30 cellular contexts compared by ENCODE assay signal in the genomic region with DNA sequence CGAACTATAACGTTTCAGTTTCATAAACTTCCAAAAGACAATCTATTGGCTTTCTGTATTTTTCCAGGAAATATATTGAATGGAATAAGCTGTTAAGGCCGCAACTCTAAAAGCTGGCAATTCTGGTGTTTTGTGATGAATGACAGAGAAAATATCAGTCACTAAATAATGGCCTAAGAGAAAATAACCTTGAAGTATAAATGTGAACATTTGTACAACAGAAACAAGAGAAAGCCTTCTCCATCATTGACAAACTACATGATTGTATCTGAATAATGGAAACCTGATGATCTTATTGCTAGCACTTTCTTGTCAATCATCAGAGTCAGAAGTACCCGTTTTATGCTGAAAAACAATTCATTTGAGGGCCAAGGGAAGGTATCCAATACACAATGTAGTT.
"Had no signal": no experiment of that assay in that cellular context is flagged by ENCODE, and none has a peak within 500 bp of the region (broad histone marks: within the 10 kb centered on the region; RNA-seq: fewer than 3 reads in every experiment).

No MANE protein-coding gene starts in this region.

- H3K27ac ChIP-seq: ascending aorta, brain microvascular endothelial cell, coronary artery, dorsolateral prefrontal cortex, foreskin keratinocyte, gastrocnemius medialis had no signal

- H3K36me3 ChIP-seq: ascending aorta, brain microvascular endothelial cell, gastrocnemius medialis had no signal

- H3K4me1 ChIP-seq: ascending aorta, foreskin keratinocyte, gastrocnemius medialis had no signal

- H3K4me3 Mint-ChIP-seq: activated CD4-positive, alpha-beta memory T cell treated with anti-CD3 and anti-CD28 coated beads for 36 hours; activated CD4-positive, alpha-beta T cell treated with anti-CD3 and anti-CD28 coated beads for 36 hours; activated CD4-positive, alpha-beta T cell treated with anti-CD3 and anti-CD28 coated beads, Interleukin-2, amount 10 ng/mL, durations not matched to agents 24 days and 14 days; activated CD8-positive, alpha-beta memory T cell treated with anti-CD3 and anti-CD28 coated beads, Interleukin-2, amount 10 ng/mL, durations not matched to agents 7 days and 5 days; activated CD8-positive, alpha-beta T cell treated with anti-CD3 and anti-CD28 coated beads, Interleukin-2, amount 10 ng/mL, durations not matched to agents 7 days and 5 days; activated naive CD4-positive, alpha-beta T cell treated with anti-CD3 and anti-CD28 coated beads, Interleukin-2, amount 10 ng/mL, durations not matched to agents 7 days and 5 days; activated naive CD8-positive, alpha-beta T cell treated with anti-CD3 and anti-CD28 coated beads, Interleukin-2, amount 10 ng/mL, durations not matched to agents 7 days and 5 days; activated T-cell treated with anti-CD3 and anti-CD28 coated beads, Interleukin-2, amount 50 U/mL, for 72 hours; central memory CD8-positive, alpha-beta T cell; dendritic cell treated with granulocyte-macrophage colony-stimulating factor and Interleukin-4, amounts not matched to agents 40 ng/mL and 50 ng/mL, for 4 days; endodermal cell; T-helper 17 cell; T-helper 2 cell treated with Interferon-gamma antibody and Interleukin-4, amounts not matched to agents 5 μg/mL and 100 μg/mL, for 36 hours had no signal

- DNase-seq: activated CD4-positive, alpha-beta memory T cell treated with anti-CD3 and anti-CD28 coated beads for 36 hours; activated CD4-positive, alpha-beta T cell treated with anti-CD3 and anti-CD28 coated beads for 36 hours; activated CD4-positive, alpha-beta T cell treated with anti-CD3 and anti-CD28 coated beads, Interleukin-2, amount 10 ng/mL, durations not matched to agents 24 days and 14 days; activated CD4-positive, CD25-positive, alpha-beta regulatory T cell; activated CD4-positive, CD25-positive, alpha-beta regulatory T cell treated with anti-CD3 and anti-CD28 coated beads, Interleukin-2, amount 50 U/mL, for 72 hours; activated CD8-positive, alpha-beta memory T cell treated with anti-CD3 and anti-CD28 coated beads, Interleukin-2, amount 10 ng/mL, durations not matched to agents 7 days and 5 days; activated CD8-positive, alpha-beta memory T cell treated with anti-CD3 and anti-CD28 coated beads, Interleukin-2, amount 50 U/mL, for 4 hours; activated CD8-positive, alpha-beta T cell treated with anti-CD3 and anti-CD28 coated beads, Interleukin-2, amount 10 ng/mL, durations not matched to agents 7 days and 5 days; activated gamma-delta T cell; activated naive CD4-positive, alpha-beta T cell; activated naive CD4-positive, alpha-beta T cell treated with anti-CD3 and anti-CD28 coated beads, Interleukin-2, amount 10 ng/mL, durations not matched to agents 7 days and 5 days; activated naive CD8-positive, alpha-beta T cell treated with anti-CD3 and anti-CD28 coated beads, Interleukin-2, amount 10 ng/mL, durations not matched to agents 7 days and 5 days; activated T-cell treated with anti-CD3 and anti-CD28 coated beads, Interleukin-2, amount 50 U/mL, for 1 hour; activated T-cell treated with anti-CD3 and anti-CD28 coated beads, Interleukin-2, amount 50 U/mL, for 72 hours; brain microvascular endothelial cell; dorsolateral prefrontal cortex; effector memory CD4-positive, alpha-beta T cell; endodermal cell; foreskin keratinocyte; gastrocnemius medialis; T-helper 1 cell; T-helper 17 cell; T1000 had no signal

- H3K9me3 Mint-ChIP-seq: activated CD4-positive, alpha-beta T cell treated with anti-CD3 and anti-CD28 coated beads, Interleukin-2, amount 10 ng/mL, durations not matched to agents 24 days and 14 days; activated naive CD4-positive, alpha-beta T cell treated with anti-CD3 and anti-CD28 coated beads, Interleukin-2, amount 10 ng/mL, durations not matched to agents 7 days and 5 days; dendritic cell treated with granulocyte-macrophage colony-stimulating factor and Interleukin-4, amounts not matched to agents 40 ng/mL and 50 ng/mL, for 4 days; endodermal cell had no signal

- H3K9me3 ChIP-seq: ascending aorta, gastrocnemius medialis had no signal

- H3K27me3 Mint-ChIP-seq: activated CD4-positive, alpha-beta memory T cell treated with anti-CD3 and anti-CD28 coated beads for 36 hours; activated CD4-positive, alpha-beta T cell treated with anti-CD3 and anti-CD28 coated beads for 36 hours; activated CD4-positive, alpha-beta T cell treated with anti-CD3 and anti-CD28 coated beads, Interleukin-2, amount 10 ng/mL, durations not matched to agents 24 days and 14 days; activated CD8-positive, alpha-beta memory T cell treated with anti-CD3 and anti-CD28 coated beads, Interleukin-2, amount 10 ng/mL, durations not matched to agents 7 days and 5 days; activated naive CD4-positive, alpha-beta T cell treated with anti-CD3 and anti-CD28 coated beads, Interleukin-2, amount 10 ng/mL, durations not matched to agents 7 days and 5 days; activated naive CD8-positive, alpha-beta T cell treated with anti-CD3 and anti-CD28 coated beads, Interleukin-2, amount 10 ng/mL, durations not matched to agents 7 days and 5 days; central memory CD8-positive, alpha-beta T cell; dendritic cell treated with granulocyte-macrophage colony-stimulating factor and Interleukin-4, amounts not matched to agents 40 ng/mL and 50 ng/mL, for 4 days; T-helper 17 cell had no signal

- ATAC-seq: activated CD4-positive, alpha-beta T cell treated with anti-CD3 and anti-CD28 coated beads for 36 hours; activated CD8-positive, alpha-beta memory T cell treated with anti-CD3 and anti-CD28 coated beads, Interleukin-2, amount 10 ng/mL, durations not matched to agents 7 days and 5 days; activated CD8-positive, alpha-beta T cell treated with anti-CD3 and anti-CD28 coated beads, Interleukin-2, amount 10 ng/mL, durations not matched to agents 7 days and 5 days; activated naive CD4-positive, alpha-beta T cell treated with anti-CD3 and anti-CD28 coated beads, Interleukin-2, amount 50 U/mL, for 72 hours; activated T-cell treated with anti-CD3 and anti-CD28 coated beads, Interleukin-2, amount 50 U/mL, for 72 hours; esophagus mucosa; foreskin keratinocyte; gastrocnemius medialis; T-helper 17 cell had no signal

- H3K4me1 Mint-ChIP-seq: activated CD4-positive, alpha-beta T cell treated with anti-CD3 and anti-CD28 coated beads for 36 hours; activated CD4-positive, alpha-beta T cell treated with anti-CD3 and anti-CD28 coated beads, Interleukin-2, amount 10 ng/mL, durations not matched to agents 24 days and 14 days; activated CD8-positive, alpha-beta memory T cell treated with anti-CD3 and anti-CD28 coated beads, Interleukin-2, amount 10 ng/mL, durations not matched to agents 7 days and 5 days; activated naive CD4-positive, alpha-beta T cell treated with anti-CD3 and anti-CD28 coated beads, Interleukin-2, amount 10 ng/mL, durations not matched to agents 7 days and 5 days; activated naive CD8-positive, alpha-beta T cell treated with anti-CD3 and anti-CD28 coated beads, Interleukin-2, amount 10 ng/mL, durations not matched to agents 7 days and 5 days; central memory CD8-positive, alpha-beta T cell; T-helper 17 cell had no signal

- H3K27ac Mint-ChIP-seq: activated CD4-positive, alpha-beta memory T cell treated with anti-CD3 and anti-CD28 coated beads for 36 hours; activated CD4-positive, alpha-beta T cell treated with anti-CD3 and anti-CD28 coated beads for 36 hours; activated CD4-positive, alpha-beta T cell treated with anti-CD3 and anti-CD28 coated beads, Interleukin-2, amount 10 ng/mL, durations not matched to agents 24 days and 14 days; activated CD8-positive, alpha-beta memory T cell treated with anti-CD3 and anti-CD28 coated beads, Interleukin-2, amount 10 ng/mL, durations not matched to agents 7 days and 5 days; activated CD8-positive, alpha-beta T cell treated with anti-CD3 and anti-CD28 coated beads, Interleukin-2, amount 10 ng/mL, durations not matched to agents 7 days and 5 days; activated naive CD4-positive, alpha-beta T cell treated with anti-CD3 and anti-CD28 coated beads, Interleukin-2, amount 10 ng/mL, durations not matched to agents 7 days and 5 days; activated naive CD4-positive, alpha-beta T cell treated with anti-CD3 and anti-CD28 coated beads, Interleukin-2, amount 50 U/mL, for 72 hours; activated naive CD8-positive, alpha-beta T cell treated with anti-CD3 and anti-CD28 coated beads, Interleukin-2, amount 10 ng/mL, durations not matched to agents 7 days and 5 days; activated T-cell treated with anti-CD3 and anti-CD28 coated beads, Interleukin-2, amount 50 U/mL, for 72 hours; dendritic cell treated with granulocyte-macrophage colony-stimulating factor and Interleukin-4, amounts not matched to agents 40 ng/mL and 50 ng/mL, for 4 days; endodermal cell; T-helper 17 cell; T-helper 2 cell treated with Interferon-gamma antibody and Interleukin-4, amounts not matched to agents 5 μg/mL and 100 μg/mL, for 36 hours had no signal

- H3K36me3 Mint-ChIP-seq: activated CD4-positive, alpha-beta memory T cell treated with anti-CD3 and anti-CD28 coated beads for 36 hours; activated CD8-positive, alpha-beta memory T cell treated with anti-CD3 and anti-CD28 coated beads, Interleukin-2, amount 10 ng/mL, durations not matched to agents 7 days and 5 days; activated naive CD4-positive, alpha-beta T cell treated with anti-CD3 and anti-CD28 coated beads, Interleukin-2, amount 10 ng/mL, durations not matched to agents 7 days and 5 days; activated naive CD4-positive, alpha-beta T cell treated with anti-CD3 and anti-CD28 coated beads, Interleukin-2, amount 50 U/mL, for 72 hours; activated naive CD8-positive, alpha-beta T cell treated with anti-CD3 and anti-CD28 coated beads, Interleukin-2, amount 10 ng/mL, durations not matched to agents 7 days and 5 days had no signal

- H3K4me3 ChIP-seq: ascending aorta, coronary artery, dorsolateral prefrontal cortex, gastrocnemius medialis had no signal

- H3K27me3 ChIP-seq: ascending aorta, brain microvascular endothelial cell, dorsolateral prefrontal cortex, foreskin keratinocyte, gastrocnemius medialis had no signal
